ENCODE assay signal across 11 cellular contexts in the genomic region with DNA sequence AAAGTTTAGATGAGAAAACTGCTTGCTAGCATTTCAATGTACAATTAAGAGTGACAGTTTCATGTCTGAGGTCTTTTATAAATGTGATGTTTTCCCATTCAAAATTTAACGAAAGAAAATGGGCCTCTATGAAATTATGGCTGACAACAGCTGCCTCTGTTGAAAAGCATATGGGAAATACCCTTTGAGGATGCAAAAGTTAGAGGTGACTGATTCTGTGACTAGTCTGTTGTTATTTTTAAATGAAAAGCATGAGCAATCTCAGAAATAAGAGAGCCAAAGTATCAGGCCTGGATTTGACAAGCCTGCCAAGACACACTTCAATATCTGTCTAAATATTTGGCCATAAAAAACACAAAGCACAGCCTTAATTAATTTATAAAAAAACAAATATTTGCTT.
DNase-seq lines count a peak whose midpoint lies in the region; ATAC-seq and TF ChIP-seq lines count a peak whose summit lies in the region.
"Had no signal": no experiment of that assay in that cellular context is flagged by ENCODE, and none has a peak within 500 bp of the region (broad histone marks: within the 10 kb centered on the region; RNA-seq: fewer than 3 reads in every experiment).

No MANE protein-coding gene starts in this region.

- no peaks in the 10 kb centered on the region for H3K36me3 ChIP-seq in KMS-11 (ENCODE audit: insufficient read depth)

- no peaks in the 10 kb centered on the region for H3K27me3 ChIP-seq in KMS-11 (ENCODE audit: insufficient read depth, low read depth)

- no peak for TF ChIP-seq CTCF in KMS-11 (conservative IDR thresholded peaks at IDR 0.05; ENCODE audit: low read depth, low read length)
- TF ChIP-seq CTCF in omental fat pad (IDR thresholded peaks at IDR 0.05): no peak

- no peaks in the 10 kb centered on the region for H3K27me3 Mint-ChIP-seq in activated CD8-positive, alpha-beta T cell treated with anti-CD3 and anti-CD28 coated beads, Interleukin-2, amount 10 ng/mL, durations not matched to agents 7 days and 5 days (ENCODE audit: low read depth)
- H3K27me3 Mint-ChIP-seq: IgD-negative memory B cell had no signal

- H3K36me3 Mint-ChIP-seq in activated CD8-positive, alpha-beta T cell treated with anti-CD3 and anti-CD28 coated beads, Interleukin-2, amount 10 ng/mL, durations not matched to agents 7 days and 5 days (ENCODE audit: low read depth): no peaks in the 10 kb centered on the region
- H3K36me3 Mint-ChIP-seq: IgD-negative memory B cell had no signal

- no peak for DNase-seq in iPS-NIHi11 (ENCODE audit: low spot score)
- no peak for DNase-seq in activated CD8-positive, alpha-beta T cell treated with anti-CD3 and anti-CD28 coated beads, Interleukin-2, amount 10 ng/mL, durations not matched to agents 7 days and 5 days
- DNase-seq in omental fat pad (ENCODE audit: low spot score): no peak
- no peak for DNase-seq in GOT3 (lab: John Stamatoyannopoulos, UW)
- DNase-seq: activated naive CD4-positive, alpha-beta T cell treated with anti-CD3 and anti-CD28 coated beads for 36 hours; stimulated activated CD4-positive, alpha-beta T cell treated with anti-CD3 and anti-CD28 coated beads, Interleukin-2, amount 100 ng/mL, for 24 hours had no signal

- H3K9ac ChIP-seq in KMS-11: no peak overlapping the region; the same call in 1 of the 2 replicates

- peaks cover 18% of the 10 kb centered on the region for H3K4me1 ChIP-seq in KMS-11 (ENCODE audit: low read depth, poor library complexity, severe bottlenecking)

- no peak overlapping the region for H3K4me3 Mint-ChIP-seq in activated CD8-positive, alpha-beta T cell treated with anti-CD3 and anti-CD28 coated beads, Interleukin-2, amount 10 ng/mL, durations not matched to agents 7 days and 5 days
- H3K4me3 Mint-ChIP-seq: activated naive CD4-positive, alpha-beta T cell treated with anti-CD3 and anti-CD28 coated beads for 36 hours; IgD-negative memory B cell had no signal

- H3K4me1 Mint-ChIP-seq in activated CD8-positive, alpha-beta T cell treated with anti-CD3 and anti-CD28 coated beads, Interleukin-2, amount 10 ng/mL, durations not matched to agents 7 days and 5 days (ENCODE audit: low read depth): no peaks in the 10 kb centered on the region
- H3K4me1 Mint-ChIP-seq: IgD-negative memory B cell had no signal

- POLR2A ChIA-PET in activated CD8-positive, alpha-beta T cell treated with anti-CD3 and anti-CD28 coated beads, Interleukin-2, amount 10 ng/mL, durations not matched to agents 7 days and 5 days (lab: Charles Lee): no interaction called here

- H3K4me3 ChIP-seq in KMS-11 (IDR thresholded peaks at IDR 0.05; ENCODE audit: insufficient read depth, low read depth, low read length): no peak overlapping the region

- peak; percentile 96 for ATAC-seq in GM18520 (IDR thresholded peaks at IDR 0.05; ENCODE audit: unreplicated experiment)
- peak; percentile 78 for ATAC-seq in GM21367 (IDR thresholded peaks at IDR 0.05; ENCODE audit: unreplicated experiment)
- ATAC-seq in HG02973 (IDR thresholded peaks at IDR 0.05; ENCODE audit: unreplicated experiment): peak; percentile 97
- ATAC-seq in activated CD8-positive, alpha-beta T cell treated with anti-CD3 and anti-CD28 coated beads, Interleukin-2, amount 10 ng/mL, durations not matched to agents 7 days and 5 days: no peak
- no peak for ATAC-seq in omental fat pad (ENCODE audit: low FRiP score)

- CTCF ChIA-PET in activated CD8-positive, alpha-beta T cell treated with anti-CD3 and anti-CD28 coated beads, Interleukin-2, amount 10 ng/mL, durations not matched to agents 7 days and 5 days (lab: Charles Lee): no interaction called here

- H2AFZ ChIP-seq in KMS-11 (ENCODE audit: low read depth): peak overlapping the region; percentile 59

- H3K79me2 ChIP-seq in KMS-11 (ENCODE audit: insufficient read depth, low read depth): no peaks in the 10 kb centered on the region

- no peak overlapping the region for H3K27ac Mint-ChIP-seq in activated CD8-positive, alpha-beta T cell treated with anti-CD3 and anti-CD28 coated beads, Interleukin-2, amount 10 ng/mL, durations not matched to agents 7 days and 5 days
- H3K27ac Mint-ChIP-seq: activated naive CD4-positive, alpha-beta T cell treated with anti-CD3 and anti-CD28 coated beads for 36 hours; IgD-negative memory B cell had no signal

- H3K9me3 Mint-ChIP-seq in activated CD8-positive, alpha-beta T cell treated with anti-CD3 and anti-CD28 coated beads, Interleukin-2, amount 10 ng/mL, durations not matched to agents 7 days and 5 days (ENCODE audit: insufficient read depth): no peaks in the 10 kb centered on the region

- peak overlapping the region; percentile 53 for H3K4me2 ChIP-seq in KMS-11

- no peaks in the 10 kb centered on the region for H4K20me1 ChIP-seq in KMS-11 (ENCODE audit: insufficient read depth)

- peak overlapping the region; percentile 71 for H3K27ac ChIP-seq in KMS-11

Comparison
In these comparisons a context has a peak if more than half of its experiments do, and no peak if none do; other contexts are left out.
1. ATAC-seq: peak in GM18520 (single experiment), GM21367 (single experiment) and HG02973 (single experiment); none in activated CD8-positive, alpha-beta T cell treated with anti-CD3 and anti-CD28 coated beads, Interleukin-2, amount 10 ng/mL, durations not matched to agents 7 days and 5 days (single experiment) and omental fat pad (single experiment).